ENCODE assay signal across 8 cellular contexts in the genomic region with DNA sequence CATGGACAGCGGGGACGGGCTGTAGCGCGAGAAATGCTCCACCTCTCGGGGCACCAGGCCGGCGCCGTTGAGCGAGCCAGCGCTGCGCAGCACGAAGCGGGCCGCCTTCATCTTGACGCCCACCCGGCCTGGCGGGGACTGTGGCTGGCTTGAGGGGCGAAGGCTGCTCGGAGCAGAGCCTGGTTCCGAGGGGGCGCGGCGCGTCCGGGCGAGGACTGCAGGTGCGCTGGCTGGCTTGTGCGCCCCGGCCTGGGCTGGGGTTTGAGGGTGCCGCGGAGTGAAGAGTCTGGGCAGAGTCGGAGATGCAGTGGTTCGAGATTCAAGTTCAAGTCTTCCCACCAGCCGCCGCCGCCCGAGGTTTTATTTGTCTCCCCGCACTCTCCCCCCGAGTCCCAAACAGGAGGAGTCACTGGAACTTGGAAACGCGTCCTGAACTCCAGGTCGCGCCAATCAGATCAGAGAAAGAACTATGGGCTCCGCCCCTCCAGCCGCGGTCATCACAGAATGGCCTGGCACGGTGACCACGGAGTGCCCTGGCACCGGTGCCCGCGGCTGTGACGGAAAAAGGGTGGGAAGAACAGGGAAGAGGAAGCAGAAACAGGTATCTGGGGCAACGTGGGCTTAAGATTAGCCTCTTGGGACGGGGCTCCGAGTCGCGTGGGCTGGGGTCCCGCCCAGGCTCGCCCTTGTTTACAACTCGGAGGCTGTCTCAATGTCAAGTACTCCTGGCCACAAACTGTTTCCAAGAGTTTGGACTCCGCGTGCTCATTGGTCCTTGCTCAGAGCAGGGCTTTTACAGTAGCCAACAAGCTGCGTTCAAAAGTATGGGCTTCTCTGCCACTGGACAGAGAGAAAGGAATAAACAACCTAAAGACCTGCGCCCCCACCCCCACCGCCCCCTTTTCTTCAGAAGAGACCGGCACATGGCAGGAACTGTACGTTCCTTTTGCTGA. TPM values are rescaled to one million over a fixed set of nuclear protein-coding genes. Genes with fewer than 3 reads are reported as not detected.
A peak's percentile ranks its signal among the peaks of the same experiment; 100 is the strongest.
DNase-seq lines count a peak whose midpoint lies in the region; ATAC-seq and TF ChIP-seq lines count a peak whose summit lies in the region.

TSS of gene PDK4 (minus strand) at position 334 of the 953 bp plus-strand sequence. CDS start at position 111, 223 bp downstream.

- peak within 1 kb of the TSS; percentile 77 to 87 (median 81) for H3K4me3 Mint-ChIP-seq in immature natural killer cell
- no peak within 1 kb of the TSS for H3K4me3 Mint-ChIP-seq in CD4-positive, alpha-beta T cell

- no peaks in the 10 kb centered on the region for H3K9me3 Mint-ChIP-seq in immature natural killer cell
- H3K9me3 Mint-ChIP-seq in CD4-positive, alpha-beta T cell = no peaks in the 10 kb centered on the region

- POLR2A ChIA-PET in CD4-positive, alpha-beta T cell (lab: Charles Lee) = no interaction called here

- H3K27me3 Mint-ChIP-seq in immature natural killer cell (ENCODE audit: low read depth in 3 of 3) = peaks cover 0 to 8% (median 5%) of the 10 kb centered on the region in 3 donors
- peaks cover 26% of the 10 kb centered on the region for H3K27me3 Mint-ChIP-seq in CD4-positive, alpha-beta T cell

- H3K4me1 Mint-ChIP-seq in immature natural killer cell = peaks cover 15 to 24% of the 10 kb centered on the region in 2 donors
- peaks cover 4% of the 10 kb centered on the region for H3K4me1 Mint-ChIP-seq in CD4-positive, alpha-beta T cell (ENCODE audit: low read depth)

- intact Hi-C loops in CD4-positive, alpha-beta T cell (cut with DNase I, micrococcal nuclease) = no loop called here

- H3K36me3 Mint-ChIP-seq in immature natural killer cell = peaks cover 0 to 1% (median 0%) of the 10 kb centered on the region in 3 donors
- no peaks in the 10 kb centered on the region for H3K36me3 Mint-ChIP-seq in CD4-positive, alpha-beta T cell (ENCODE audit: low read depth)

- DNase-seq in GM03348 (ENCODE audit: low spot score) (peak; percentile 79), NCI-H510A (lab: John Stamatoyannopoulos, UW) (peak; percentile 52), cerebellar cortex (ENCODE audit: low spot score) (peak; percentile 29), immature natural killer cell (no peak), retina (peak; percentile 91), amniotic stem cell (lab: John Stamatoyannopoulos, UW) (no peak)
- DNase-seq in CD4-positive, alpha-beta T cell = no peak

- H3K9me3 ChIP-seq in CD4-positive, alpha-beta T cell (ENCODE audit: control insufficient read depth, low read length) = no peaks in the 10 kb centered on the region

- ATAC-seq in CD4-positive, alpha-beta T cell (ENCODE audit: poor library complexity) = no peak
- ATAC-seq in HG02571 (IDR thresholded peaks at IDR 0.05; ENCODE audit: unreplicated experiment) = no peak

- TF ChIP-seq CTCF in CD4-positive, alpha-beta T cell (IDR thresholded peaks at IDR 0.05) = no peak

- CTCF ChIA-PET in CD4-positive, alpha-beta T cell (lab: Charles Lee) = no interaction called here

- peak within 1 kb of the TSS in 3 of 6 donors; percentile 4 to 59 (median 13) for H3K27ac Mint-ChIP-seq in immature natural killer cell
- H3K27ac Mint-ChIP-seq in CD4-positive, alpha-beta T cell = no peak within 1 kb of the TSS

- peaks cover 19% of the 10 kb centered on the region for H3K27me3 ChIP-seq in CD4-positive, alpha-beta T cell (ENCODE audit: control insufficient read depth, insufficient read depth, low read length)

- H3K27ac ChIP-seq in CD4-positive, alpha-beta T cell (ENCODE audit: low read depth, low read length) = no peak within 1 kb of the TSS

RNA-seq across cellular contexts. Expression of gene PDK4, which starts in this region (rescaled TPM):
- polyA plus RNA-seq in immature natural killer cell = 1 to 10 TPM in 1 of 3 donors, under 1 TPM in 2; 0.21 to 2.5 (median 0.48) TPM
- not detected for total RNA-seq in CD4-positive, alpha-beta T cell

Comparison
In these comparisons a context has a peak if more than half of its experiments do, and no peak if none do; other contexts are left out.
1. DNase-seq: peak in GM03348 (single experiment), NCI-H510A (single experiment), cerebellar cortex (single experiment) and retina (single experiment); none in immature natural killer cell (0 of 3), CD4-positive, alpha-beta T cell (0 of 10) and amniotic stem cell (single experiment).